1 cellular context compared by ENCODE assay signal in genomic region chr13:110328509-110328908, GRCh38.
TF ChIP-seq lines count a peak whose summit lies in the region.

No MANE protein-coding gene starts in this region.

TF ChIP-seq in GM23338, 12 proteins besides CTCF, POLR2A, EP300 and RAD21 (continued from another document):
- no peak for TF ChIP-seq ETS1 (IDR thresholded peaks at IDR 0.05)
- no peak for TF ChIP-seq STAT1 (IDR thresholded peaks at IDR 0.05; ENCODE audit: unreplicated experiment)
- no peak for TF ChIP-seq EZH2phosphoT487 (IDR thresholded peaks at IDR 0.05; ENCODE audit: unreplicated experiment)
- no peak for TF ChIP-seq ZNF114 (CRISPR knock-in tag; IDR thresholded peaks at IDR 0.05)
- TF ChIP-seq JUNB (IDR thresholded peaks at IDR 0.05; ENCODE audit: unreplicated experiment), result no peak
- TF ChIP-seq CREB1 (CRISPR knock-in tag; IDR thresholded peaks at IDR 0.05; ENCODE audit: low read depth), result no peak
- TF ChIP-seq REST (IDR thresholded peaks at IDR 0.05; ENCODE audit: unreplicated experiment), result no peak
- TF ChIP-seq ZNF462 (CRISPR knock-in tag; IDR thresholded peaks at IDR 0.05), result no peak
- no peak for TF ChIP-seq NANOG (IDR thresholded peaks at IDR 0.05; ENCODE audit: borderline replicate concordance)
- TF ChIP-seq POLR2AphosphoS5 (IDR thresholded peaks at IDR 0.05; ENCODE audit: low read depth), result no peak
- TF ChIP-seq EZH2 (IDR thresholded peaks at IDR 0.05; ENCODE audit: low read depth, unreplicated experiment), result no peak
